In genomic region chr1:99707535-99708142, GRCh38 we compare ENCODE assay signal across 8 cellular contexts. TPM values are rescaled to one million over a fixed set of nuclear protein-coding genes. Genes with fewer than 3 reads are reported as not detected.
DNase-seq lines count a peak whose midpoint lies in the region; ATAC-seq and TF ChIP-seq lines count a peak whose summit lies in the region.

No MANE protein-coding gene starts in this region.

- TF ChIP-seq CTCF in BE2C (IDR thresholded peaks at IDR 0.05; ENCODE audit: low read depth, low read length): peak; percentile 90
- TF ChIP-seq CTCF in lung (IDR thresholded peaks at IDR 0.05; ENCODE audit: control extremely low read depth, extremely low read depth): peak; percentile 81

- H3K9me3 ChIP-seq in BE2C (no peaks in the 10 kb centered on the region), lung (ENCODE audit: control insufficient read depth in 2 of 2, insufficient read depth in 1 of 2, low read length in 1 of 2) (no peaks in the 10 kb centered on the region)

- no peaks in the 10 kb centered on the region for H3K27me3 Mint-ChIP-seq in activated CD4-positive, alpha-beta T cell treated with anti-CD3 and anti-CD28 coated beads for 36 hours

- WGBS in lung, 2 donors: 22 to 28% methylated on average over 4 of the region's 4 CpGs

- CTCF ChIA-PET in activated CD4-positive, alpha-beta T cell treated with anti-CD3 and anti-CD28 coated beads for 36 hours (lab: Charles Lee): interaction anchor here (0.9 to 1.6 kb wide), 6 partner anchors 10 to 522 kb away, joined by 3 to 6 read pairs (median 3); no protein-coding TSS in a partner anchor

- H3K4me1 ChIP-seq in BE2C: no peaks in the 10 kb centered on the region
- H3K4me1 ChIP-seq in lung (ENCODE audit: control insufficient read depth in 2 of 2, insufficient read depth in 2 of 2, low read length in 2 of 2): peaks cover 0 to 1% of the 10 kb centered on the region in 2 donors

- no peak overlapping the region for H3K4me3 Mint-ChIP-seq in activated CD4-positive, alpha-beta T cell treated with anti-CD3 and anti-CD28 coated beads for 36 hours

- no peak overlapping the region for H3K27ac ChIP-seq in lung (ENCODE audit: low read depth in 1 of 2, low read length in 1 of 2)

- intact Hi-C loops in activated CD4-positive, alpha-beta T cell treated with anti-CD3 and anti-CD28 coated beads for 36 hours (cut with DNase I, micrococcal nuclease): loop anchor here (1.0 to 10.0 kb wide), 5 partner anchors 223 to 959 kb away; no protein-coding TSS in a partner anchor

- H3K9me3 Mint-ChIP-seq in activated CD4-positive, alpha-beta T cell treated with anti-CD3 and anti-CD28 coated beads for 36 hours (ENCODE audit: low read depth): no peaks in the 10 kb centered on the region

- no peak overlapping the region for H3K27ac Mint-ChIP-seq in activated CD4-positive, alpha-beta T cell treated with anti-CD3 and anti-CD28 coated beads for 36 hours

- ATAC-seq in GM18870 (IDR thresholded peaks at IDR 0.05; ENCODE audit: unreplicated experiment): peak; percentile 83
- peak; percentile 77 for ATAC-seq in HG03196 (IDR thresholded peaks at IDR 0.05; ENCODE audit: unreplicated experiment)
- peak; percentile 61 for ATAC-seq in activated CD4-positive, alpha-beta T cell treated with anti-CD3 and anti-CD28 coated beads for 36 hours
- peak; percentile 88 for ATAC-seq in lung (ENCODE audit: insufficient read depth, low FRiP score)

- H3K36me3 ChIP-seq in BE2C: no peaks in the 10 kb centered on the region
- peaks cover 3 to 14% of the 10 kb centered on the region in 2 donors for H3K36me3 ChIP-seq in lung (ENCODE audit: control insufficient read depth in 2 of 2, insufficient read depth in 2 of 2, low read length in 2 of 2)

- DNase-seq in BE2C (peak; percentile 69), NCI-H226 (peak; percentile 22), dermis blood vessel endothelial cell (peak; percentile 86), lung (ENCODE audit: low spot score) (peak; percentile 56)
- peak; percentile 79 for DNase-seq in activated CD4-positive, alpha-beta T cell treated with anti-CD3 and anti-CD28 coated beads for 36 hours
- DNase-seq in stimulated activated CD8-positive, alpha-beta memory T cell treated with anti-CD3 and anti-CD28 coated beads, Interleukin-7, amount 100 ng/mL, for 24 hours (ENCODE audit: low read depth): peak; percentile 29

- no peaks in the 10 kb centered on the region for H3K36me3 Mint-ChIP-seq in activated CD4-positive, alpha-beta T cell treated with anti-CD3 and anti-CD28 coated beads for 36 hours (ENCODE audit: low read depth)

- peaks cover 12% of the 10 kb centered on the region for H3K4me1 Mint-ChIP-seq in activated CD4-positive, alpha-beta T cell treated with anti-CD3 and anti-CD28 coated beads for 36 hours

- POLR2A ChIA-PET in activated CD4-positive, alpha-beta T cell treated with anti-CD3 and anti-CD28 coated beads for 36 hours (lab: Charles Lee): no interaction called here

- H3K27me3 ChIP-seq in BE2C: no peaks in the 10 kb centered on the region
- no peaks in the 10 kb centered on the region for H3K27me3 ChIP-seq in lung (ENCODE audit: control insufficient read depth, insufficient read depth)

- no peak overlapping the region for H3K4me3 ChIP-seq in BE2C (ENCODE audit: low read depth, low read length)
- H3K4me3 ChIP-seq in lung: no peak overlapping the region

RNA-seq across cellular contexts. Expression of gene FRRS1, which starts 58.8 kb away (rescaled TPM):
- polyA plus RNA-seq in BE2C (2012; ENCODE audit: insufficient read depth, insufficient read length, low read depth): 0.22 TPM
- 1 to 10 TPM; 2.0 to 2.9 TPM for total RNA-seq in activated CD4-positive, alpha-beta T cell treated with anti-CD3 and anti-CD28 coated beads for 36 hours
- 1.1 and 2.9 TPM in 2 replicates for total RNA-seq in dermis blood vessel endothelial cell
- 10 to 100 TPM; 11.3 to 12.1 TPM for total RNA-seq in lung
- polyA plus RNA-seq in lung: 1 to 10 TPM in 1 of 2 donors, under 1 TPM in 1; 0.67 to 3.4 TPM

Comparison
In these comparisons a context has a peak if more than half of its experiments do, and no peak if none do; other contexts are left out.
1. DNase-seq: peak in every context shown above with its lines; median percentile 86 in dermis blood vessel endothelial cell; 79 in activated CD4-positive, alpha-beta T cell treated with anti-CD3 and anti-CD28 coated beads for 36 hours; 69 in BE2C; 56 in lung; 29 in stimulated activated CD8-positive, alpha-beta memory T cell treated with anti-CD3 and anti-CD28 coated beads, Interleukin-7, amount 100 ng/mL, for 24 hours; 22 in NCI-H226.